In genomic region chr6:36492621-36493020, GRCh38 we compare ENCODE assay signal across 20 cellular contexts. TPM values are rescaled to one million over a fixed set of nuclear protein-coding genes. Genes with fewer than 3 reads are reported as not detected.
DNase-seq lines count a peak whose midpoint lies in the region; ATAC-seq and TF ChIP-seq lines count a peak whose summit lies in the region.
"Had no signal": no experiment of that assay in that cellular context is flagged by ENCODE, and none has a peak within 500 bp of the region (broad histone marks: within the 10 kb centered on the region; RNA-seq: fewer than 3 reads in every experiment).

No MANE protein-coding gene starts in this region.

- POLR2A ChIA-PET in T-cell (lab: Charles Lee) = no interaction called here

- H3K9me3 ChIP-seq in left lung = no peaks in the 10 kb centered on the region
- H3K9me3 ChIP-seq: right atrium auricular region had no signal

- peaks cover 0 to 29% of the 10 kb centered on the region in 2 donors for H3K4me1 ChIP-seq in left lung

- no peaks in the 10 kb centered on the region for H3K27me3 Mint-ChIP-seq in T-cell

- intact Hi-C loops in left lung (cut with DNase I) = no loop called here

- no peaks in the 10 kb centered on the region for H3K27me3 ChIP-seq in left lung
- H3K27me3 ChIP-seq in H7 (ENCODE audit: control insufficient read depth, insufficient read depth, low read length) = no peaks in the 10 kb centered on the region
- H3K27me3 ChIP-seq: right atrium auricular region had no signal

- peak; percentile 40 for DNase-seq in CD1c-positive myeloid dendritic cell (ENCODE audit: extremely low spot score)
- peak; percentile 19 for DNase-seq in EH (ENCODE audit: low read depth)
- no peak for DNase-seq in T-cell
- no peak for DNase-seq in left lung
- no peak for DNase-seq in NCI-H187 treated with DMSO at 0.1 percent for 48 hours (lab: John Stamatoyannopoulos, UW)
- no peak for DNase-seq in NCI-H146 (lab: John Stamatoyannopoulos, UW)
- no peak for DNase-seq in H7
- DNase-seq: activated gamma-delta T cell; effector CD4-positive, alpha-beta T cell; EL; head of caudate nucleus; NCI-H1417 treated with DMSO at 0.1 percent for 48 hours; NCI-H526 treated with DMSO at 0.1 percent for 48 hours; occipital lobe; OCI-M1; SHP77 treated with DMSO at 0.1 percent for 48 hours had no signal

- no peaks in the 10 kb centered on the region for H3K9me3 Mint-ChIP-seq in T-cell
- H3K9me3 Mint-ChIP-seq: T-helper 2 cell treated with Interferon-gamma antibody and Interleukin-4, amounts not matched to agents 5 μg/mL and 100 μg/mL, for 36 hours had no signal

- H3K36me3 ChIP-seq in left lung (peaks cover 0 to 68% of the 10 kb centered on the region in 2 donors), H7 (replicated peaks; ENCODE audit: control insufficient read depth, insufficient read depth, low read length) (peaks cover 4% of the 10 kb centered on the region)

- H3K27ac ChIP-seq in left lung = peak overlapping the region in 1 of 2 donors; percentile 68
- H3K27ac ChIP-seq: right atrium auricular region had no signal

- H3K36me3 Mint-ChIP-seq in T-cell = peaks cover 65% of the 10 kb centered on the region

- H3K4me3 Mint-ChIP-seq in T-cell = no peak overlapping the region
- H3K4me3 Mint-ChIP-seq: T-helper 2 cell treated with Interferon-gamma antibody and Interleukin-4, amounts not matched to agents 5 μg/mL and 100 μg/mL, for 36 hours had no signal

- H3K4me3 ChIP-seq in left lung = no peak overlapping the region
- no peak overlapping the region for H3K4me3 ChIP-seq in H7 (ENCODE audit: insufficient read depth, low read depth, low read length)
- H3K4me3 ChIP-seq: right atrium auricular region had no signal

- CTCF ChIA-PET in T-cell (lab: Charles Lee) = interaction anchor here in 1 of 2 donors (0.5 to 0.7 kb wide), 2 partner anchors 190 to 1331 kb away, joined by 3 to 6 read pairs; no protein-coding TSS in a partner anchor

- ATAC-seq in T-cell (replicated peaks in 1 of 4) = no peak
- peak; percentile 36 for ATAC-seq in left lung

- H3K4me1 Mint-ChIP-seq in T-cell = peaks cover 12 to 44% (median 44%) of the 10 kb centered on the region in 3 donors

- H3K27ac Mint-ChIP-seq in T-cell = peak overlapping the region; percentile 10 to 55

- TF ChIP-seq CTCF in left lung (IDR thresholded peaks at IDR 0.05) = no peak

RNA-seq across cellular contexts. Expression of gene KCTD20, which starts 49.8 kb away (rescaled TPM):
- total RNA-seq in T-cell = 10 to 100 TPM; 29.7 to 39.8 (median 33.3) TPM
- total RNA-seq in left lung = 10 to 100 TPM; 47.4 to 53.9 TPM
- 38.9 and 46.3 TPM in 2 replicates for total RNA-seq in H7 (2014; rRNA removed; shearing (Covaris generic))

RNA-seq across cellular contexts. Expression of gene PXT1, which starts 50.0 kb away (rescaled TPM):
- total RNA-seq in T-cell (under 1 TPM in 4 of 5 donors, not detected in 1; 0.13 to 0.44 (median 0.25) TPM), left lung (not detected)
- total RNA-seq in H7 (2014; rRNA removed; shearing (Covaris generic)) = 0.03 TPM in 1 of 2 replicates, not detected in the other
- total RNA-seq: cerebellum, lower leg skin, occipital lobe had no signal

RNA-seq across cellular contexts. Expression of gene STK38, which starts 54.7 kb away (rescaled TPM):
- 100 to 1,000 TPM in 4 of 5 donors, 10 to 100 TPM in 1; 90.3 to 164 (median 152) TPM for total RNA-seq in T-cell
- 10 to 100 TPM; 40.2 to 41.0 TPM for total RNA-seq in left lung
- total RNA-seq in H7 (2014; rRNA removed; shearing (Covaris generic)) = 7.6 and 8.7 TPM in 2 replicates

Comparison
In these comparisons a context has a peak if more than half of its experiments do, and no peak if none do; other contexts are left out.
1. DNase-seq: peak in CD1c-positive myeloid dendritic cell (single experiment) and EH (single experiment); none in T-cell (0 of 34), left lung (0 of 2), NCI-H187 treated with DMSO at 0.1 percent for 48 hours (single experiment), NCI-H146 (single experiment) and H7 (single experiment).